ENCODE assay signal across 8 cellular contexts in genomic region chr15:48331796-48332641, GRCh38. TPM values are rescaled to one million over a fixed set of nuclear protein-coding genes. Genes with fewer than 3 reads are reported as not detected.
DNase-seq lines count a peak whose midpoint lies in the region; ATAC-seq and TF ChIP-seq lines count a peak whose summit lies in the region.

No MANE protein-coding gene starts in this region.

- in situ Hi-C loops in transverse colon (cut with MboI; ENCODE audit: low pct_ligation_motif_present in 1 of 4, low pct_unique_long_range_greater_than_20kb in 1 of 4, low sequenced_read_pairs in 3 of 4), result no loop called here

- ATAC-seq in GM21576 (IDR thresholded peaks at IDR 0.05; ENCODE audit: unreplicated experiment) (peak; percentile 43), Right ventricle myocardium inferior (peak; percentile 86)

- peak overlapping the region; percentile 99 to 100 (median 100) for H3K4me3 Mint-ChIP-seq in IgD-negative memory B cell

- WGBS in transverse colon (ENCODE audit: low coverage in 1 of 2), 2 donors, result 1 to 2% methylated on average over 10 to 57 of the region's 64 CpGs

- H3K27me3 Mint-ChIP-seq in IgD-negative memory B cell, result no peaks in the 10 kb centered on the region

- H3K36me3 ChIP-seq in SJCRH30, result peaks cover 2% of the 10 kb centered on the region
- no peaks in the 10 kb centered on the region for H3K36me3 ChIP-seq in parathyroid adenoma (ENCODE audit: control insufficient read depth, insufficient read depth, low read length)
- H3K36me3 ChIP-seq in transverse colon, result peaks cover 0 to 7% (median 3%) of the 10 kb centered on the region in 4 donors

- H3K9me3 ChIP-seq in SJCRH30 (replicated peaks), result no peaks in the 10 kb centered on the region
- H3K9me3 ChIP-seq in parathyroid adenoma (ENCODE audit: control insufficient read depth, low read length), result no peaks in the 10 kb centered on the region
- no peaks in the 10 kb centered on the region for H3K9me3 ChIP-seq in transverse colon

- H3K4me1 ChIP-seq in SJCRH30 (peaks cover 3% of the 10 kb centered on the region; the same call in 1 of the 2 replicates), parathyroid adenoma (peaks cover 2% of the 10 kb centered on the region), transverse colon (peaks cover 9 to 26% (median 17%) of the 10 kb centered on the region in 4 donors)

- peak overlapping the region; percentile 96 to 100 (median 97) for H3K27ac Mint-ChIP-seq in IgD-negative memory B cell

- TF ChIP-seq CTCF in parathyroid adenoma (IDR thresholded peaks at IDR 0.05) (no peak), transverse colon (IDR thresholded peaks at IDR 0.05) (no peak)

- no peak for TF ChIP-seq POLR2A in transverse colon (IDR thresholded peaks at IDR 0.05)

- H3K27ac ChIP-seq in SJCRH30 (peak overlapping the region; percentile 95), parathyroid adenoma (peak overlapping the region; percentile 95), transverse colon (peak overlapping the region; percentile 93 to 100 (median 95))

- peak overlapping the region; percentile 88 for H3K9ac ChIP-seq in parathyroid adenoma

- no peak for TF ChIP-seq EP300 in transverse colon (IDR thresholded peaks at IDR 0.05; ENCODE audit: low read depth)

- peaks cover 15 to 26% (median 20%) of the 10 kb centered on the region in 3 donors for H3K4me1 Mint-ChIP-seq in IgD-negative memory B cell

- no peaks in the 10 kb centered on the region for H3K79me2 ChIP-seq in parathyroid adenoma

- H3K4me3 ChIP-seq in SJCRH30, result peak overlapping the region; percentile 93
- H3K4me3 ChIP-seq in parathyroid adenoma (ENCODE audit: low read depth, low read length), result peak overlapping the region; percentile 86
- peak overlapping the region; percentile 70 to 98 (median 78) for H3K4me3 ChIP-seq in transverse colon

- H3K4me2 ChIP-seq in parathyroid adenoma (ENCODE audit: low read length), result peak overlapping the region; percentile 71

- DNase-seq in ELF-1 (ENCODE audit: low read depth, low spot score), result peak; percentile 77
- DNase-seq in SJCRH30, result peak; percentile 81
- DNase-seq in activated naive CD4-positive, alpha-beta T cell treated with anti-CD3 and anti-CD28 coated beads, Interleukin-2, amount 50 U/mL, for 16 hours, result peak; percentile 73
- DNase-seq in Right ventricle myocardium inferior (ENCODE audit: missing footprints), result no peak
- peak; percentile 60 for DNase-seq in transverse colon

- H2AFZ ChIP-seq in parathyroid adenoma, result peak overlapping the region; percentile 98

- intact Hi-C loops in Right ventricle myocardium inferior (cut with DNase I) (no loop called here), transverse colon (cut with DNase I; ENCODE audit: low total_unique reads) (no loop called here)

- no peaks in the 10 kb centered on the region for H3K9me3 Mint-ChIP-seq in IgD-negative memory B cell

- H3K36me3 Mint-ChIP-seq in IgD-negative memory B cell, result peaks cover 6% of the 10 kb centered on the region

- H3K27me3 ChIP-seq in SJCRH30, result no peaks in the 10 kb centered on the region
- no peaks in the 10 kb centered on the region for H3K27me3 ChIP-seq in parathyroid adenoma (ENCODE audit: control insufficient read depth, insufficient read depth, low read length)
- no peaks in the 10 kb centered on the region for H3K27me3 ChIP-seq in transverse colon

RNA-seq across cellular contexts. Expression of gene DUT, which starts 0.8 kb away (rescaled TPM):
- 147 TPM for polyA plus RNA-seq in IgD-negative memory B cell
- total RNA-seq in SJCRH30 (2014; rRNA removed; shearing (Covaris generic)), result 85.9 and 97.0 TPM in 2 replicates
- total RNA-seq in Right ventricle myocardium inferior, result 86.5 TPM
- 10 to 100 TPM; 19.5 to 63.1 (median 45.3) TPM for total RNA-seq in transverse colon
